Comparison of ENCODE assay signal across 8 cellular contexts in the genomic region with DNA sequence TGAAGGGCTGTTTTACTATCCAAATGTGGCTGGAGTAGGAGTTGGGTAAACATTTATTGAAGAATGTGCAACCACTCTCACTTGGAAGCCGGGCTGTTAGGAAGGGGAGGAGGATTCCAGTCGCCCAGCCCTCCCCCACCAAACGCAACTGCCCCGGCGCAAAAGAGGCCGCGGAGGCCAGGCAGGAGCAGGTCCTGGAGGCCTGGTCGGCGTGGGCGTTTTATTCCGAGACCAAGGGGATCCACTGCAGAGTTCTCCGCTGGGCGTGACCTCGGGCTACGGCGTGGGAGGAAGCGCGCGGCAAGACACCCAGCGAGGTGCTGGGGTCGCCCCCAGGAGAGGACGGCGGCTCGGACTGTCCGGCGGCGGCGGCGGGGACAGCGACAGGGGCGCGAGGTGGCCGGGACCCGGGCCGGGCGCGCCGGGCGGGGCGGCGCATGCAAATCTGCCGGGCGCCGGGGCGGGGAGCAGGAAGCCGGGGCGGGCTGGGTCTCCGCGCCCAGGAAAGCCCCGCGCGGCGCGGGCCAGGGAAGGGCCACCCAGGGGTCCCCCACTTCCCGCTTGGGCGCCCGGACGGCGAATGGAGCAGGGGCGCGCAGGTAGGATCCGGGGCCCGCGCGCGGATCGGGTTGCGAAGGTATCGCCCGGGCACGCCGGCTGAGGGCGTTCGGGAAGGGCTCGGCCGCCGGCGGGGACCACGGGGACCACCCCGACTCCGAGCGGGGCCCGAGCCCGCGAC. TPM values are rescaled to one million over a fixed set of nuclear protein-coding genes. Genes with fewer than 3 reads are reported as not detected.
DNase-seq lines count a peak whose midpoint lies in the region; ATAC-seq, FAIRE-seq and TF ChIP-seq lines count a peak whose summit lies in the region.

IL4R (plus strand) TSS at position 553 of the 739 bp plus-strand sequence. CDS start 26,230 bp downstream, outside the sequence.

- no peak for FAIRE-seq in urothelium cell line (lab: Jason Lieb, UNC)

- H3K4me3 ChIP-seq in GM12865 (ENCODE audit: low read depth, low read length) (peak within 1 kb of the TSS; percentile 78), prostate gland (peak within 1 kb of the TSS; percentile 76 to 79)

- H3K36me3 ChIP-seq in prostate gland, result no peaks in the 10 kb centered on the region

- TF ChIP-seq CTCF in GM12865 (IDR thresholded peaks at IDR 0.05; ENCODE audit: insufficient read depth, low read depth, low read length, missing control alignments) (no peak), prostate gland (IDR thresholded peaks at IDR 0.05) (no peak)

- H3K4me1 ChIP-seq in prostate gland (replicated peaks), result peaks cover 6% of the 10 kb centered on the region

- no peaks in the 10 kb centered on the region for H3K27me3 ChIP-seq in prostate gland (replicated peaks; ENCODE audit: insufficient read depth)

- TF ChIP-seq POLR2A in Raji (IDR thresholded peaks at IDR 0.05; ENCODE audit: insufficient read depth, low read depth, low read length), result peak; percentile 64
- peak; percentile 50 for TF ChIP-seq POLR2A in prostate gland (IDR thresholded peaks at IDR 0.05)

- 2% methylated on average over 39 of the region's 85 CpGs for WGBS in prostate gland

- intact Hi-C loops in cardiac septum (cut with DNase I) (loop anchor here (2.0 to 5.0 kb wide), 2 partner anchors 17 to 76 kb away; no protein-coding TSS in a partner anchor), prostate gland (cut with DNase I) (loop anchor here (5.0 kb wide), 1 partner anchor 54 kb away; no protein-coding TSS in a partner anchor)

- peak within 1 kb of the TSS; percentile 91 to 92 for H3K27ac ChIP-seq in prostate gland

- DNase-seq in GM12865 (ENCODE audit: low read depth) (peak; percentile 73), cardiac septum (ENCODE audit: low spot score) (peak; percentile 90), prostate gland (ENCODE audit: low spot score) (peak; percentile 42), urothelium cell line (ENCODE audit: low spot score) (peak; percentile 44), GM19240 (ENCODE audit: insufficient read length, low spot score) (no peak)
- peak; percentile 63 for DNase-seq in activated naive CD4-positive, alpha-beta T cell treated with anti-CD3 and anti-CD28 coated beads, Interleukin-2, amount 50 U/mL, for 16 hours

- ATAC-seq in HG02763 (IDR thresholded peaks at IDR 0.05; ENCODE audit: unreplicated experiment), result peak; percentile 63

- H3K9me3 ChIP-seq in prostate gland, result no peaks in the 10 kb centered on the region

RNA-seq across cellular contexts. Expression of gene IL4R, which starts in this region (rescaled TPM):
- total RNA-seq in cardiac septum (22.0 TPM), prostate gland (10 to 100 TPM; 30.7 to 89.2 TPM)
